8 cellular contexts compared by ENCODE assay signal in the genomic region with DNA sequence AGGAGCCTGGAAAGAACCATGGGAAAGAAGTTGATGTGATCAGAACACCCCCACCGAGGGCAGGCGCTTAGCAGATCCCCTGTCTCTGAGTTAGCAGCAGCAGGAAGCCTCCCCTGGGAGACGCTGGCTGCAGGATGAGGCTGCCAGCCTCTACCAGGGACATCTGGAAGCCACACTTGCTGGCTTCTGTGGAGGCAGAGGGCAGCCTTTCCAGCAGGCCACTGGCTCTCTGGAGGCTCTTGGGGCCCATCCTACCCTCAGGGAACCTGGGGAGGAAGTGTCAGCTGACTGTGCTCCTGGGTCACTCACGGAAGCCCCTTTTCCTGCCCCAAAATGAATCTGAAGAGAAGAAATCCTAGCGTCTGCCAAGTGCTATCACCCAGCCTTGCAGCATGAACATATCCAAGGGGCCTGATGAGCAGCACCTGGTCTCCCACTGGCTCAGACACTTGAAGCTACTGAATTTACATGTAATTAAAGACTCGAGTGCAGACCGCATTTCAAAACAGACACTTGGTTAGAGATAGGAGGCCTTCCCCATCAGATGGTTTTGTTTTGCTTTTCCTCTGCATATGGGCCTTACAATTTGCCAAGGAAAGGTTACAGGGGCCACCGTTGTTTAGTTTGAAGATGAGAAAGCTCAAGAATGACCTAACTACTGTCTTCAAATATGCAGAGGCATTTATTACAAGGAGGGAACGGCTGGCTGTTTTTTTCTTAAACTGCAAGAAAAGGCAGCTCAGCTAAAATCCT.
DNase-seq lines count a peak whose midpoint lies in the region; ATAC-seq, FAIRE-seq and TF ChIP-seq lines count a peak whose summit lies in the region.
"Not testable (repeated sequence)": the region's sequence is repeated elsewhere in the genome, so short reads cannot be mapped to it uniquely, and the experiment has no call there.

No MANE protein-coding gene starts in this region.

- WGBS in IMR-90 (ENCODE audit: extremely low coverage in 2 of 2, insufficient read length in 1 of 2), 2 experiments = no CpG with 5 or more reads among the region's 9 CpGs
- 7 to 12% (median 11%) methylated on average over 5 to 7 of the region's 9 CpGs for WGBS in ovary, 3 donors

- not testable (repeated sequence) for H3K27ac ChIP-seq in IMR-90 (ENCODE audit: insufficient read depth, low read length); endothelial cell of umbilical vein (ENCODE audit: insufficient read depth, low read depth, low read length); ovary

- not testable (repeated sequence) for H4K8ac ChIP-seq in IMR-90 (ENCODE audit: low read depth in 2 of 2, low read length in 2 of 2)

- not testable (repeated sequence) for H3K56ac ChIP-seq in IMR-90 (ENCODE audit: extremely low read depth, insufficient read depth, low read length)

- POLR2A ChIA-PET in IMR-90 (lab: Charles Lee; ENCODE audit: unreplicated experiment); endothelial cell of umbilical vein (lab: Charles Lee): not testable (repeated sequence)

- not testable (repeated sequence) for H3K9me3 ChIP-seq in BE2C; IMR-90 (ENCODE audit: control insufficient read depth, insufficient read depth, low read length); endothelial cell of umbilical vein (replicated peaks; ENCODE audit: control insufficient read depth, insufficient read depth, low read length); ovary

- not testable (repeated sequence) for H3K23ac ChIP-seq in IMR-90 (ENCODE audit: low read depth, low read length)

- not testable (repeated sequence) for H2BK120ac ChIP-seq in IMR-90 (ENCODE audit: low read depth, low read length)

- H3K36me3 Mint-ChIP-seq in nephron (ENCODE audit: low read depth) = not testable (repeated sequence)

- H3K9ac ChIP-seq in IMR-90 (ENCODE audit: low read depth, low read length); endothelial cell of umbilical vein (replicated peaks; ENCODE audit: extremely low read depth, insufficient read depth, low read length): not testable (repeated sequence)

- H2AK5ac ChIP-seq in IMR-90 (ENCODE audit: low read depth, low read length) = not testable (repeated sequence)

- H3K4me1 Mint-ChIP-seq in nephron = peaks cover 18% of the 10 kb centered on the region

- FAIRE-seq in endothelial cell of umbilical vein (lab: Jason Lieb, UNC) = peak; percentile 63

- H3K9me3 Mint-ChIP-seq in nephron = not testable (repeated sequence)

- H4K20me1 ChIP-seq in IMR-90 (ENCODE audit: insufficient read depth, low read length); endothelial cell of umbilical vein (replicated peaks; ENCODE audit: control insufficient read depth, extremely low read depth, insufficient read depth, low read length): not testable (repeated sequence)

- H2BK15ac ChIP-seq in IMR-90 (ENCODE audit: low read depth, low read length) = not testable (repeated sequence)

- not testable (repeated sequence) for H3K27me3 ChIP-seq in BE2C; IMR-90 (ENCODE audit: control insufficient read depth, insufficient read depth, low read length); endothelial cell of umbilical vein (ENCODE audit: control insufficient read depth in 2 of 2, insufficient read depth in 2 of 2, low read length in 2 of 2); ovary

- not testable (repeated sequence) for H3K4me3 Mint-ChIP-seq in nephron

- H4K5ac ChIP-seq in IMR-90 (ENCODE audit: low read depth, low read length) = not testable (repeated sequence)

- in situ Hi-C loops in IMR-90 (cut with MboI; ENCODE audit: low sequenced_read_pairs) = not testable (repeated sequence)

- TF ChIP-seq CTCF in BE2C (IDR thresholded peaks at IDR 0.05; ENCODE audit: low read depth, low read length); IMR-90 (conservative IDR thresholded peaks at IDR 0.05; ENCODE audit: low read depth, low read length); choroid plexus epithelial cell (conservative IDR thresholded peaks at IDR 0.05; ENCODE audit: low read depth, low read length); endothelial cell of umbilical vein (IDR thresholded peaks at IDR 0.05; ENCODE audit: extremely low read depth in 1 of 2, insufficient read depth in 1 of 2, low read depth in 1 of 2, low read length in 2 of 2); fibroblast of villous mesenchyme (IDR thresholded peaks at IDR 0.05; ENCODE audit: insufficient read depth, low read depth, low read length); nephron (IDR thresholded peaks at IDR 0.05; ENCODE audit: unreplicated experiment in 3 of 3); ovary (IDR thresholded peaks at IDR 0.05): not testable (repeated sequence)

- H3K4me1 ChIP-seq in BE2C; IMR-90 (ENCODE audit: control insufficient read depth, insufficient read depth, low read length); endothelial cell of umbilical vein (ENCODE audit: control insufficient read depth, extremely low read depth, insufficient read depth, low read length); ovary (ENCODE audit: insufficient read depth): not testable (repeated sequence)

- H3K79me2 ChIP-seq in endothelial cell of umbilical vein (ENCODE audit: control insufficient read depth, insufficient read depth, low read length) = not testable (repeated sequence)

- CTCF ChIA-PET in IMR-90 (lab: Yijun Ruan, JAX); endothelial cell of umbilical vein (lab: Charles Lee): not testable (repeated sequence)

- H2AFZ ChIP-seq in IMR-90 (replicated peaks; ENCODE audit: low read length, poor library complexity); endothelial cell of umbilical vein (ENCODE audit: low read depth, low read length): not testable (repeated sequence)

- TF ChIP-seq RAD21 in IMR-90 (IDR thresholded peaks at IDR 0.05; ENCODE audit: low read length) = not testable (repeated sequence)

- not testable (repeated sequence) for H2AK9ac ChIP-seq in IMR-90 (replicated peaks; ENCODE audit: low read depth, low read length, poor library complexity)

- intact Hi-C loops in IMR-90 (cut with micrococcal nuclease); endothelial cell of umbilical vein (cut with micrococcal nuclease); ovary (cut with DNase I): not testable (repeated sequence)

- H2BK5ac ChIP-seq in IMR-90 (ENCODE audit: low read depth, low read length, poor library complexity, severe bottlenecking) = not testable (repeated sequence)

- TF ChIP-seq EP300 in ovary (IDR thresholded peaks at IDR 0.05) = not testable (repeated sequence)

- H3K18ac ChIP-seq in IMR-90 (ENCODE audit: low read depth, low read length) = not testable (repeated sequence)

- H3K4me3 ChIP-seq in BE2C (ENCODE audit: low read depth, low read length); IMR-90 (ENCODE audit: insufficient read depth, low read depth, low read length); choroid plexus epithelial cell (ENCODE audit: low read depth, low read length); endothelial cell of umbilical vein (replicated peaks in 1 of 3; ENCODE audit: insufficient read depth in 1 of 3, low read depth in 1 of 3, low read length in 3 of 3); fibroblast of villous mesenchyme (ENCODE audit: low read depth, low read length); ovary: not testable (repeated sequence)

- not testable (repeated sequence) for H3K27me3 Mint-ChIP-seq in nephron (ENCODE audit: low read depth)

- H3K4ac ChIP-seq in IMR-90 (ENCODE audit: low read depth, low read length) = not testable (repeated sequence)

- dilution Hi-C loops in IMR-90 (cut with HindIII; ENCODE audit: low sequenced_read_pairs, unreplicated experiment); endothelial cell of umbilical vein (cut with MboI; ENCODE audit: extremely low pct_ligation_motif_present, low sequenced_read_pairs): not testable (repeated sequence)

- not testable (repeated sequence) for H3K4me2 ChIP-seq in IMR-90 (ENCODE audit: low read depth, low read length); endothelial cell of umbilical vein (ENCODE audit: insufficient read depth, low read length)

- H3K14ac ChIP-seq in IMR-90 (replicated peaks; ENCODE audit: low read depth, low read length) = not testable (repeated sequence)

- not testable (repeated sequence) for TF ChIP-seq POLR2A in IMR-90 (IDR thresholded peaks at IDR 0.05; ENCODE audit: low read depth, low read length); endothelial cell of umbilical vein (IDR thresholded peaks at IDR 0.05; ENCODE audit: low read depth, low read length); ovary (IDR thresholded peaks at IDR 0.05)

- H3K36me3 ChIP-seq in BE2C; IMR-90 (ENCODE audit: control insufficient read depth, insufficient read depth, low read length); endothelial cell of umbilical vein (ENCODE audit: control insufficient read depth in 2 of 2, extremely low read depth in 1 of 2, insufficient read depth in 2 of 2, low read length in 2 of 2); ovary: not testable (repeated sequence)

- H3K9me1 ChIP-seq in IMR-90 (ENCODE audit: insufficient read depth, low read length); endothelial cell of umbilical vein (replicated peaks; ENCODE audit: control insufficient read depth, extremely low read depth, insufficient read depth, low read length): not testable (repeated sequence)

- BruUV-seq in IMR-90 (replicated peaks; lab: Mats Ljungman, UMichigan); endothelial cell of umbilical vein (replicated peaks; lab: Mats Ljungman, UMichigan): not testable (repeated sequence)

- H2BK20ac ChIP-seq in IMR-90 (ENCODE audit: low read depth, low read length) = not testable (repeated sequence)

- peak; percentile 50 for DNase-seq in BE2C
- DNase-seq in IMR-90 = peak; percentile 29
- DNase-seq in SK-N-DZ (ENCODE audit: low spot score) = peak; percentile 45
- DNase-seq in choroid plexus epithelial cell (ENCODE audit: low read depth) = peak; percentile 12
- DNase-seq in endothelial cell of umbilical vein (ENCODE audit: low read depth, low spot score) = not testable (repeated sequence)
- DNase-seq in fibroblast of villous mesenchyme (ENCODE audit: low read depth) = peak; percentile 53
- peak in 4 of 5 donors; percentile 31 to 56 (median 41) for DNase-seq in ovary

- H3K79me1 ChIP-seq in IMR-90 (ENCODE audit: low read depth in 1 of 2, low read length in 2 of 2) = not testable (repeated sequence)

- H3K27ac Mint-ChIP-seq in nephron = peak overlapping the region; percentile 16 to 76 (median 44)

- ATAC-seq in IMR-90 (ENCODE audit: low read depth) = peak; percentile 69

- not testable (repeated sequence) for H4K91ac ChIP-seq in IMR-90 (ENCODE audit: insufficient read depth, low read depth, low read length)
